In the genomic region with DNA sequence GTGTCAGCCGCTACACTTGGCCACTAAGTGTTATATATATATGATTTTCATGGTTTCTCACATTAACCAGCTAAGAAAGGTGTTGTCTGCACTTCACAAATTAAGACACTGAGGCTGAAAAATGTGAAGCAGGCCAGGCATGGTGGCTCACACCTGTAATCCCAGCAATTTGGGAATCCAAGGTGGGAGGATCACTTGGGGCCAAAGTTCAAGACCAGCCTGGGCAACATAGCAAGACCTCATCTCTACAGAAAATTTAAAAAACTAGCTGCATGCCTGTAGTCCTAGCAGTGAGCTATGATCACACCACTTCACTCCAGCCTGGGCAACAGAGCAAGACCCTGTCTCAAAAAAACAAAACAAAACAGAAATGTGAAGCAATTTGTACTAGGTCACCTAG, we compare ENCODE assay signal across 14 cellular contexts. TPM values are rescaled to one million over a fixed set of nuclear protein-coding genes. Genes with fewer than 3 reads are reported as not detected.
A peak's percentile ranks its signal among the peaks of the same experiment; 100 is the strongest.
DNase-seq lines count a peak whose midpoint lies in the region; ATAC-seq and TF ChIP-seq lines count a peak whose summit lies in the region.
"Had no signal": no experiment of that assay in that cellular context is flagged by ENCODE, and none has a peak within 500 bp of the region (broad histone marks: within the 10 kb centered on the region; RNA-seq: fewer than 3 reads in every experiment).

No MANE protein-coding gene starts in this region.

- H3K27ac ChIP-seq in OCI-LY1 (ENCODE audit: low read depth, low read length, poor library complexity, severe bottlenecking) (no peak overlapping the region), endodermal cell (ENCODE audit: low read depth, low read length) (no peak overlapping the region)
- H3K27ac ChIP-seq: vagina had no signal

- no peaks in the 10 kb centered on the region for H3K9me2 ChIP-seq in OCI-LY1 (ENCODE audit: low read depth, low read length)

- H3K27ac Mint-ChIP-seq in activated T-cell treated with anti-CD3 and anti-CD28 coated beads, Interleukin-2, amount 50 U/mL, for 72 hours, result peak overlapping the region; percentile 75
- no peak overlapping the region for H3K27ac Mint-ChIP-seq in endodermal cell
- H3K27ac Mint-ChIP-seq in stimulated activated effector memory CD8-positive, alpha-beta T cell treated with anti-CD3 and anti-CD28 coated beads, Interleukin-12 subunit alpha, Interleukin-12 subunit beta, amount 100 ng/mL, for 72 hours, result no peak overlapping the region
- H3K27ac Mint-ChIP-seq: dendritic cell treated with granulocyte-macrophage colony-stimulating factor and Interleukin-4, amounts not matched to agents 40 ng/mL and 50 ng/mL, for 4 days had no signal

- peaks cover 25% of the 10 kb centered on the region for H3K4me1 ChIP-seq in OCI-LY1 (ENCODE audit: insufficient read depth, low read length, severe bottlenecking)
- H3K4me1 ChIP-seq in endodermal cell (ENCODE audit: control insufficient read depth, insufficient read depth, low read length), result no peaks in the 10 kb centered on the region

- no peaks in the 10 kb centered on the region for H3K27me3 ChIP-seq in OCI-LY1 (ENCODE audit: insufficient read depth, low read length)
- H3K27me3 ChIP-seq in endodermal cell (ENCODE audit: control insufficient read depth, insufficient read depth, low read length, poor library complexity, severe bottlenecking), result no peaks in the 10 kb centered on the region
- H3K27me3 ChIP-seq: vagina had no signal

- H2AFZ ChIP-seq in OCI-LY1 (ENCODE audit: low read length), result no peak overlapping the region

- no peak for DNase-seq in activated T-cell treated with anti-CD3 and anti-CD28 coated beads, Interleukin-2, amount 50 U/mL, for 72 hours
- DNase-seq in activated T-cell treated with anti-CD3 and anti-CD28 coated beads, Interleukin-2, amount 50 U/mL, for 48 hours, result no peak
- DNase-seq in endodermal cell (no peak), NCI-H2227 treated with DMSO at 0.1 percent for 48 hours (lab: John Stamatoyannopoulos, UW) (no peak), GM10266 (ENCODE audit: extremely low spot score) (no peak)
- DNase-seq in stimulated activated effector memory CD8-positive, alpha-beta T cell treated with anti-CD3 and anti-CD28 coated beads, Interleukin-12 subunit alpha, Interleukin-12 subunit beta, amount 100 ng/mL, for 72 hours (ENCODE audit: low spot score in 2 of 2), result no peak
- DNase-seq: activated CD4-positive, alpha-beta T cell treated with anti-CD3 and anti-CD28 coated beads, Interleukin-2, amount 50 U/mL, for 4 hours; DMS79; mesendoderm; NK-92 treated with Interleukin-12 subunit alpha and Interleukin-12 subunit beta, amount 100 ng/mL, for 24 hours had no signal

- no peaks in the 10 kb centered on the region for H3F3A ChIP-seq in OCI-LY1 (ENCODE audit: insufficient read depth, low read length)

- no peaks in the 10 kb centered on the region for H3K27me3 Mint-ChIP-seq in activated T-cell treated with anti-CD3 and anti-CD28 coated beads, Interleukin-2, amount 50 U/mL, for 72 hours (ENCODE audit: low read depth)
- H3K27me3 Mint-ChIP-seq in endodermal cell (ENCODE audit: insufficient read depth), result no peaks in the 10 kb centered on the region
- H3K27me3 Mint-ChIP-seq: dendritic cell treated with granulocyte-macrophage colony-stimulating factor and Interleukin-4, amounts not matched to agents 40 ng/mL and 50 ng/mL, for 4 days had no signal

- peaks cover 8% of the 10 kb centered on the region for H3K79me2 ChIP-seq in OCI-LY1 (ENCODE audit: insufficient read depth, low read length)

- no peak for TF ChIP-seq CTCF in OCI-LY1 (IDR thresholded peaks at IDR 0.05; ENCODE audit: low read length)
- TF ChIP-seq CTCF in endodermal cell (conservative IDR thresholded peaks at IDR 0.05), result no peak
- no peak for TF ChIP-seq CTCF in GM10266 (IDR thresholded peaks at IDR 0.05; ENCODE audit: control insufficient read depth, insufficient read depth, low read depth, missing control alignments)

- peaks cover 8% of the 10 kb centered on the region for H3K4me1 Mint-ChIP-seq in activated T-cell treated with anti-CD3 and anti-CD28 coated beads, Interleukin-2, amount 50 U/mL, for 72 hours (ENCODE audit: low read depth)
- peaks cover 10% of the 10 kb centered on the region for H3K4me1 Mint-ChIP-seq in endodermal cell
- H3K4me1 Mint-ChIP-seq in stimulated activated effector memory CD8-positive, alpha-beta T cell treated with anti-CD3 and anti-CD28 coated beads, Interleukin-12 subunit alpha, Interleukin-12 subunit beta, amount 100 ng/mL, for 72 hours, result peaks cover 6% of the 10 kb centered on the region

- H4K20me1 ChIP-seq in OCI-LY1 (ENCODE audit: insufficient read depth, low read length), result no peaks in the 10 kb centered on the region

- H3K4me3 Mint-ChIP-seq in activated T-cell treated with anti-CD3 and anti-CD28 coated beads, Interleukin-2, amount 50 U/mL, for 72 hours, result peak overlapping the region in 1 of 2 donors; percentile 90
- H3K4me3 Mint-ChIP-seq in endodermal cell, result peak overlapping the region; percentile 93
- H3K4me3 Mint-ChIP-seq in stimulated activated effector memory CD8-positive, alpha-beta T cell treated with anti-CD3 and anti-CD28 coated beads, Interleukin-12 subunit alpha, Interleukin-12 subunit beta, amount 100 ng/mL, for 72 hours, result peak overlapping the region; percentile 83

- peak overlapping the region; percentile 88; the same call in 1 of the 2 replicates for H3K9ac ChIP-seq in OCI-LY1 (ENCODE audit: low read length)
- H3K9ac ChIP-seq in endodermal cell (ENCODE audit: extremely low read depth, low read length, poor library complexity, severe bottlenecking), result no peak overlapping the region

- H3K36me3 ChIP-seq in OCI-LY1 (ENCODE audit: insufficient read depth, low read length) (peaks cover 39% of the 10 kb centered on the region; the same call in 1 of the 2 replicates), endodermal cell (ENCODE audit: control insufficient read depth, insufficient read depth, low read length) (peaks cover 17% of the 10 kb centered on the region)

- no peaks in the 10 kb centered on the region for H3K36me3 Mint-ChIP-seq in activated T-cell treated with anti-CD3 and anti-CD28 coated beads, Interleukin-2, amount 50 U/mL, for 72 hours (ENCODE audit: insufficient read depth in 2 of 2)
- H3K36me3 Mint-ChIP-seq in endodermal cell (ENCODE audit: low read depth), result peaks cover 28% of the 10 kb centered on the region
- peaks cover 55% of the 10 kb centered on the region for H3K36me3 Mint-ChIP-seq in stimulated activated effector memory CD8-positive, alpha-beta T cell treated with anti-CD3 and anti-CD28 coated beads, Interleukin-12 subunit alpha, Interleukin-12 subunit beta, amount 100 ng/mL, for 72 hours

- ATAC-seq in activated T-cell treated with anti-CD3 and anti-CD28 coated beads, Interleukin-2, amount 50 U/mL, for 72 hours (replicated peaks in 1 of 2), result no peak
- ATAC-seq in stimulated activated effector memory CD8-positive, alpha-beta T cell treated with anti-CD3 and anti-CD28 coated beads, Interleukin-12 subunit alpha, Interleukin-12 subunit beta, amount 100 ng/mL, for 72 hours, result no peak
- no peak for ATAC-seq in activated CD4-positive, CD25-positive, alpha-beta regulatory T cell treated with anti-CD3 and anti-CD28 coated beads, Interleukin-2, amount 50 U/mL, for 24 hours

- WGBS in endodermal cell (ENCODE audit: insufficient coverage in 1 of 2, insufficient read length in 1 of 2), 2 experiments, result 86% methylated on average over 1 of the region's 1 CpG; no CpG with 5 or more reads in 1 of the 2 experiments

- H3K4me3 ChIP-seq in OCI-LY1 (ENCODE audit: low read depth, low read length, poor library complexity, severe bottlenecking), result peak overlapping the region; percentile 89
- no peak overlapping the region for H3K4me3 ChIP-seq in endodermal cell (ENCODE audit: low read length)

- H3K4me2 ChIP-seq in OCI-LY1 (ENCODE audit: low read length), result peak overlapping the region; percentile 98; the same call in 1 of the 2 replicates

- H3K9me3 Mint-ChIP-seq in activated T-cell treated with anti-CD3 and anti-CD28 coated beads, Interleukin-2, amount 50 U/mL, for 72 hours, result no peaks in the 10 kb centered on the region
- H3K9me3 Mint-ChIP-seq in endodermal cell, result no peaks in the 10 kb centered on the region
- H3K9me3 Mint-ChIP-seq in stimulated activated effector memory CD8-positive, alpha-beta T cell treated with anti-CD3 and anti-CD28 coated beads, Interleukin-12 subunit alpha, Interleukin-12 subunit beta, amount 100 ng/mL, for 72 hours, result no peaks in the 10 kb centered on the region
- H3K9me3 Mint-ChIP-seq: dendritic cell treated with granulocyte-macrophage colony-stimulating factor and Interleukin-4, amounts not matched to agents 40 ng/mL and 50 ng/mL, for 4 days had no signal

- H3K9me3 ChIP-seq in OCI-LY1 (ENCODE audit: low read length) (no peaks in the 10 kb centered on the region), endodermal cell (ENCODE audit: control insufficient read depth, low read length) (no peaks in the 10 kb centered on the region)
- H3K9me3 ChIP-seq: vagina had no signal

RNA-seq across cellular contexts. Expression of a gene that starts 1.8 kb away (rescaled TPM):
- total RNA-seq in activated T-cell treated with anti-CD3 and anti-CD28 coated beads, Interleukin-2, amount 50 U/mL, for 72 hours, result 10 to 100 TPM; 29.4 to 35.8 TPM
- 10 to 100 TPM; 48.1 to 50.7 TPM for total RNA-seq in endodermal cell
- 41.9 TPM for polyA plus RNA-seq in endodermal cell (2013, experiment 1 of 2)
- 34.3 TPM for polyA plus RNA-seq in endodermal cell (2013, experiment 2 of 2)

RNA-seq across cellular contexts. Expression of a gene that starts 2.2 kb away (rescaled TPM):
- total RNA-seq in activated T-cell treated with anti-CD3 and anti-CD28 coated beads, Interleukin-2, amount 50 U/mL, for 72 hours, result 10 to 100 TPM; 17.6 to 24.4 TPM
- 10 to 100 TPM; 30.6 to 31.8 TPM for total RNA-seq in endodermal cell
- 18.5 TPM for polyA plus RNA-seq in endodermal cell (2013, experiment 1 of 2)
- polyA plus RNA-seq in endodermal cell (2013, experiment 2 of 2), result 18.1 TPM

RNA-seq across cellular contexts. Expression of a gene that starts 15.9 kb away (rescaled TPM):
- 10 to 100 TPM; 10.2 to 10.8 TPM for total RNA-seq in activated T-cell treated with anti-CD3 and anti-CD28 coated beads, Interleukin-2, amount 50 U/mL, for 72 hours
- 10 to 100 TPM; 22.4 to 25.0 TPM for total RNA-seq in endodermal cell
- polyA plus RNA-seq in endodermal cell (2013, experiment 1 of 2), result 23.8 TPM
- 23.5 TPM for polyA plus RNA-seq in endodermal cell (2013, experiment 2 of 2)

RNA-seq across cellular contexts. Expression of a gene that starts 46.8 kb away (rescaled TPM):
- total RNA-seq in activated T-cell treated with anti-CD3 and anti-CD28 coated beads, Interleukin-2, amount 50 U/mL, for 72 hours, result 10 to 100 TPM; 62.8 to 69.3 TPM
- total RNA-seq in endodermal cell, result 10 to 100 TPM; 51.5 to 60.4 TPM
- polyA plus RNA-seq in endodermal cell (2013, experiment 1 of 2), result 46.9 TPM
- 45.0 TPM for polyA plus RNA-seq in endodermal cell (2013, experiment 2 of 2)

RNA-seq across cellular contexts. Expression of a gene that starts 48.3 kb away (rescaled TPM):
- total RNA-seq in activated T-cell treated with anti-CD3 and anti-CD28 coated beads, Interleukin-2, amount 50 U/mL, for 72 hours, result 10 to 100 TPM; 20.1 to 25.4 TPM
- total RNA-seq in endodermal cell, result 10 to 100 TPM; 33.4 to 46.9 TPM
- polyA plus RNA-seq in endodermal cell (2013, experiment 1 of 2), result 27.5 TPM
- 28.4 TPM for polyA plus RNA-seq in endodermal cell (2013, experiment 2 of 2)
